Comparison of ENCODE assay signal across 1 cellular context in the genomic region with DNA sequence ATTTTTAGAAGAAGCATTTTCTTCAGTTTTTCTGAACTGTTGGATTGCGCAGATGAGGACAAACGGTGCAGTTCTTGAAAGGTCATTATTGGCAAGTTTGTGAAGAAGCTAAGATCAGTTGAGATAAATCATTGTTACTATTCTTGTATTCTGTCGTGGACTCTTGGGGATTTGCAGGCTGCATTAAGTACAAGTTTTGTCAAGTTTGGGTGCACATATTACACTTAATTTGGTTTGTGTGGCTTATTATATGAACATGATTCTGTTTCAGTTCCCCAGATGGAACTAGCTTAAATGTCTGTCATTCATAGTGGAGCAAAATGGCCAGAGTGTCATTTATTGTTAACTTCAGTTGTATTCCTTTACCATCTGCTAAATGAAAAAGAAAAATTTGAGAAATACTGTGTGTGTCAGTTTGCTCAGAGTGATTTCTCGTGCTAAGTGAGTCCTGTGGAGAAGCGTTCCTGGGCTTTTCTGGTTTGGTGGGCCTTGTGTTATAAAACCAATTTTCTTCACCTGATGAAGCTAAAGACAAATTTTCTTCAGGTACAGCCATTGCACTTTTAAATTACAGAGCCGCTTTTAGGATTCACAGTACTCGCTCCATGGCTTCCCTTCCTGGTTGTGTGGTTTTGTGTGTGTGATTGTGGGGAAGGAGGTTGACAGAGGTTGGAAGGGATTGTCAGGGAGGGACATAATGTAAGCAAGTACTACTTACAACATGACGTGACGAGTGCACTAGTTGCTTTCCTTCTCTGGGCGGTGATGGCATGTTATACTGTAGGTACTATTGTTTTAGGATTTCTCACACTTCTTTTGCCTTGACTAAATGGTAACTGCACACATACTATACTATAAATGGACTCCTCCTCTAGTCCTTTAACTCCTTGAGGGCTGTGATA.
TF ChIP-seq lines count a peak whose summit lies in the region.

No MANE protein-coding gene starts in this region.

TF ChIP-seq in GM12878, 131 proteins besides CTCF, POLR2A, EP300 and RAD21 (continued from another document and continues in another):
- TF ChIP-seq, protein P1, sequence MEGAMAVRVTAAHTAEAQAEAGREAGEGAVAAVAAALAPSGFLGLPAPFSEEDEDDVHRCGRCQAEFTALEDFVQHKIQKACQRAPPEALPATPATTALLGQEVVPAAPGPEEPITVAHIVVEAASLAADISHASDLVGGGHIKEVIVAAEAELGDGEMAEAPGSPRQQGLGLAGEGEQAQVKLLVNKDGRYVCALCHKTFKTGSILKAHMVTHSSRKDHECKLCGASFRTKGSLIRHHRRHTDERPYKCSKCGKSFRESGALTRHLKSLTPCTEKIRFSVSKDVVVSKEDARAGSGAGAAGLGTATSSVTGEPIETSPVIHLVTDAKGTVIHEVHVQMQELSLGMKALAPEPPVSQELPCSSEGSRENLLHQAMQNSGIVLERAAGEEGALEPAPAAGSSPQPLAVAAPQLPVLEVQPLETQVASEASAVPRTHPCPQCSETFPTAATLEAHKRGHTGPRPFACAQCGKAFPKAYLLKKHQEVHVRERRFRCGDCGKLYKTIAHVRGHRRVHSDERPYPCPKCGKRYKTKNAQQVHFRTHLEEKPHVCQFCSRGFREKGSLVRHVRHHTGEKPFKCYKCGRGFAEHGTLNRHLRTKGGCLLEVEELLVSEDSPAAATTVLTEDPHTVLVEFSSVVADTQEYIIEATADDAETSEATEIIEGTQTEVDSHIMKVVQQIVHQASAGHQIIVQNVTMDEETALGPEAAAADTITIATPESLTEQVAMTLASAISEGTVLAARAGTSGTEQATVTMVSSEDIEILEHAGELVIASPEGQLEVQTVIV (IDR thresholded peaks at IDR 0.05; ENCODE audit: borderline replicate concordance, partially characterized antibody): no peak
- TF ChIP-seq BRCA1 (IDR thresholded peaks at IDR 0.05; ENCODE audit: low read depth, low read length) (no peak), CBFB (IDR thresholded peaks at IDR 0.05; ENCODE audit: low read depth) (no peak; the same call in 1 of the 2 replicates), MXI1 (IDR thresholded peaks at IDR 0.05; ENCODE audit: low read depth, low read length) (peak; percentile 46; the same call in 1 of the 2 replicates), TBL1XR1 (IDR thresholded peaks at IDR 0.05; ENCODE audit: low read depth, low read length) (no peak), ASH2L (IDR thresholded peaks at IDR 0.05; ENCODE audit: borderline replicate concordance, low read depth) (no peak), ESRRA (IDR thresholded peaks at IDR 0.05; ENCODE audit: low read length) (no peak), SMARCA5 (IDR thresholded peaks at IDR 0.05) (no peak), CBX5 (IDR thresholded peaks at IDR 0.05; ENCODE audit: low read depth) (no peak), ZNF207 (IDR thresholded peaks at IDR 0.05; ENCODE audit: borderline replicate concordance) (no peak), TARDBP (IDR thresholded peaks at IDR 0.05; ENCODE audit: borderline replicate concordance) (no peak), FOXM1 (IDR thresholded peaks at IDR 0.05; ENCODE audit: low read depth, low read length) (peak; percentile 68; the same call in 1 of the 2 replicates), RELB (IDR thresholded peaks at IDR 0.05; ENCODE audit: low read depth) (no peak), DPF2 (IDR thresholded peaks at IDR 0.05) (peak; percentile 89), SKIL (IDR thresholded peaks at IDR 0.05; ENCODE audit: low read depth, poor library complexity, severe bottlenecking) (peak; percentile 85), EGR1 (IDR thresholded peaks at IDR 0.05; ENCODE audit: borderline replicate concordance in 1 of 2, low read depth in 2 of 2, low read length in 2 of 2) (no peak), MAX (IDR thresholded peaks at IDR 0.05; ENCODE audit: low read depth, low read length) (no peak), MTA2 (IDR thresholded peaks at IDR 0.05; ENCODE audit: low read depth) (peak; percentile 94), POLR2AphosphoS2 (IDR thresholded peaks at IDR 0.05; ENCODE audit: low read depth, low read length) (no peak), ZBED1 (IDR thresholded peaks at IDR 0.05; ENCODE audit: borderline replicate concordance) (peak; percentile 40), RUNX3 (IDR thresholded peaks at IDR 0.05; ENCODE audit: low read length) (peak; percentile 95), NFYA (IDR thresholded peaks at IDR 0.05; ENCODE audit: borderline replicate concordance, low read depth, low read length) (no peak), NFXL1 (IDR thresholded peaks at IDR 0.05; ENCODE audit: borderline replicate concordance) (no peak), IRF4 (IDR thresholded peaks at IDR 0.05; ENCODE audit: low read depth, low read length) (peak; percentile 73), ZNF592 (IDR thresholded peaks at IDR 0.05) (no peak), RFX5 (IDR thresholded peaks at IDR 0.05; ENCODE audit: low read depth, low read length) (no peak), PAX5 (IDR thresholded peaks at IDR 0.05; ENCODE audit: borderline replicate concordance, low read depth, low read length) (peak; percentile 48; the same call in 1 of the 2 replicates), POLR2AphosphoS5 (IDR thresholded peaks at IDR 0.05; ENCODE audit: low read length) (no peak), KAT2A (conservative IDR thresholded peaks at IDR 0.05; ENCODE audit: control insufficient read depth, low read depth, low read length) (no peak), PKNOX1 (IDR thresholded peaks at IDR 0.05) (peak; percentile 87), STAT1 (conservative IDR thresholded peaks at IDR 0.05) (no peak), HDAC2 (IDR thresholded peaks at IDR 0.05) (no peak)
- TF ChIP-seq, protein P2, sequence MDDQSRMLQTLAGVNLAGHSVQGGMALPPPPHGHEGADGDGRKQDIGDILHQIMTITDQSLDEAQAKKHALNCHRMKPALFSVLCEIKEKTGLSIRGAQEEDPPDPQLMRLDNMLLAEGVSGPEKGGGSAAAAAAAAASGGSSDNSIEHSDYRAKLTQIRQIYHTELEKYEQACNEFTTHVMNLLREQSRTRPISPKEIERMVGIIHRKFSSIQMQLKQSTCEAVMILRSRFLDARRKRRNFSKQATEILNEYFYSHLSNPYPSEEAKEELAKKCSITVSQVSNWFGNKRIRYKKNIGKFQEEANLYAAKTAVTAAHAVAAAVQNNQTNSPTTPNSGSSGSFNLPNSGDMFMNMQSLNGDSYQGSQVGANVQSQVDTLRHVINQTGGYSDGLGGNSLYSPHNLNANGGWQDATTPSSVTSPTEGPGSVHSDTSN (IDR thresholded peaks at IDR 0.05; ENCODE audit: insufficient replicate concordance, low read depth, low read length): no peak
- TF ChIP-seq, protein P3, sequence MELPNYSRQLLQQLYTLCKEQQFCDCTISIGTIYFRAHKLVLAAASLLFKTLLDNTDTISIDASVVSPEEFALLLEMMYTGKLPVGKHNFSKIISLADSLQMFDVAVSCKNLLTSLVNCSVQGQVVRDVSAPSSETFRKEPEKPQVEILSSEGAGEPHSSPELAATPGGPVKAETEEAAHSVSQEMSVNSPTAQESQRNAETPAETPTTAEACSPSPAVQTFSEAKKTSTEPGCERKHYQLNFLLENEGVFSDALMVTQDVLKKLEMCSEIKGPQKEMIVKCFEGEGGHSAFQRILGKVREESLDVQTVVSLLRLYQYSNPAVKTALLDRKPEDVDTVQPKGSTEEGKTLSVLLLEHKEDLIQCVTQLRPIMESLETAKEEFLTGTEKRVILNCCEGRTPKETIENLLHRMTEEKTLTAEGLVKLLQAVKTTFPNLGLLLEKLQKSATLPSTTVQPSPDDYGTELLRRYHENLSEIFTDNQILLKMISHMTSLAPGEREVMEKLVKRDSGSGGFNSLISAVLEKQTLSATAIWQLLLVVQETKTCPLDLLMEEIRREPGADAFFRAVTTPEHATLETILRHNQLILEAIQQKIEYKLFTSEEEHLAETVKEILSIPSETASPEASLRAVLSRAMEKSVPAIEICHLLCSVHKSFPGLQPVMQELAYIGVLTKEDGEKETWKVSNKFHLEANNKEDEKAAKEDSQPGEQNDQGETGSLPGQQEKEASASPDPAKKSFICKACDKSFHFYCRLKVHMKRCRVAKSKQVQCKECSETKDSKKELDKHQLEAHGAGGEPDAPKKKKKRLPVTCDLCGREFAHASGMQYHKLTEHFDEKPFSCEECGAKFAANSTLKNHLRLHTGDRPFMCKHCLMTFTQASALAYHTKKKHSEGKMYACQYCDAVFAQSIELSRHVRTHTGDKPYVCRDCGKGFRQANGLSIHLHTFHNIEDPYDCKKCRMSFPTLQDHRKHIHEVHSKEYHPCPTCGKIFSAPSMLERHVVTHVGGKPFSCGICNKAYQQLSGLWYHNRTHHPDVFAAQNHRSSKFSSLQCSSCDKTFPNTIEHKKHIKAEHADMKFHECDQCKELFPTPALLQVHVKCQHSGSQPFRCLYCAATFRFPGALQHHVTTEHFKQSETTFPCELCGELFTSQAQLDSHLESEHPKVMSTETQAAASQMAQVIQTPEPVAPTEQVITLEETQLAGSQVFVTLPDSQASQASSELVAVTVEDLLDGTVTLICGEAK (IDR thresholded peaks at IDR 0.05; ENCODE audit: borderline replicate concordance): no peak
